Comparison of ENCODE assay signal across 27 cellular contexts in genomic region chr3:195236801-195237570, GRCh38. TPM values are rescaled to one million over a fixed set of nuclear protein-coding genes. Genes with fewer than 3 reads are reported as not detected.
A peak's percentile ranks its signal among the peaks of the same experiment; 100 is the strongest.
DNase-seq lines count a peak whose midpoint lies in the region; ATAC-seq, FAIRE-seq and TF ChIP-seq lines count a peak whose summit lies in the region.
"Had no signal": no experiment of that assay in that cellular context is flagged by ENCODE, and none has a peak within 500 bp of the region (broad histone marks: within the 10 kb centered on the region; RNA-seq: fewer than 3 reads in every experiment).

No MANE protein-coding gene starts in this region.

- no peak overlapping the region for H3K23ac ChIP-seq in H1 (ENCODE audit: insufficient read length)

- H2AFZ ChIP-seq in H1 (ENCODE audit: low read length) = no peak overlapping the region

- 0 out of 2 replicates have a peak overlapping the region, but pooled peaks have one; percentile 23 for H2BK12ac ChIP-seq in H1 (ENCODE audit: low read depth, low read length)

- 86% methylated on average over 10 of the region's 10 CpGs; no CpG with 5 or more reads in 1 of the 2 experiments for WGBS in H1 (ENCODE audit: extremely low coverage in 1 of 2, insufficient coverage in 1 of 2, insufficient read length in 1 of 2, insufficient replicate concordance in 2 of 2, low coverage in 1 of 2, low lambda C conversion rate in 2 of 2, missing lambda C conversion rate in 1 of 2), 2 experiments

- no peak overlapping the region for H3K4me2 ChIP-seq in H1 (ENCODE audit: insufficient read depth in 1 of 2, low read depth in 2 of 2, low read length in 2 of 2)

- H3K56ac ChIP-seq in H1 (replicated peaks; ENCODE audit: insufficient read length, low read depth, low read length) = no peak overlapping the region

- no peak overlapping the region for H2BK5ac ChIP-seq in H1 (ENCODE audit: low read depth, low read length)

- H3K18ac ChIP-seq in H1 (ENCODE audit: extremely low read depth, low read length) = no peak overlapping the region

- DNase-seq in Right ventricle myocardium superior = peak; percentile 13
- no peak for DNase-seq in left cardiac atrium
- DNase-seq in H1 (ENCODE audit: low read depth in 1 of 2, low spot score in 2 of 2) = no peak
- DNase-seq in posterior vena cava (ENCODE audit: low spot score) = peak; percentile 20
- peak; percentile 11 to 12 for DNase-seq in uterus
- no peak for DNase-seq in C1 segment of cervical spinal cord (lab: John Stamatoyannopoulos, UW)
- DNase-seq in activated CD4-positive, CD25-positive, alpha-beta regulatory T cell (lab: John Stamatoyannopoulos, UW) = no peak
- DNase-seq: activated CD4-positive, alpha-beta T cell treated with anti-CD3 and anti-CD28 coated beads for 1 hour; activated CD8-positive, alpha-beta T cell treated with anti-CD3 and anti-CD28 coated beads, Interleukin-2, amount 10 ng/mL, durations not matched to agents 7 days and 5 days; activated naive CD4-positive, alpha-beta T cell treated with Interleukin-2 at 50 U/mL for 16 hours; activated T-cell treated with anti-CD3 and anti-CD28 coated beads, Interleukin-2, amount 50 U/mL, for 4 hours; amygdala; DMS153; effector memory CD4-positive, alpha-beta T cell; kidney; mucosa of descending colon; NCI-H1105 treated with DMSO at 0.1 percent for 48 hours; NCI-H2081; NCI-H226; stimulated activated CD4-positive, alpha-beta T cell treated with anti-CD3 and anti-CD28 coated beads, Interleukin-4, amount 100 ng/mL, for 4 hours; stimulated activated naive CD8-positive, alpha-beta T cell treated with anti-CD3 and anti-CD28 coated beads, Interleukin-15, Interleukin-2, amounts not matched to agents 100 U/mL and 50 U/mL, for 24 hours had no signal

- no peak overlapping the region for H3K4me3 ChIP-seq in H1 (ENCODE audit: extremely low read depth in 1 of 4, insufficient read depth in 2 of 4, low read depth in 3 of 4, low read length in 4 of 4)
- no peak overlapping the region for H3K4me3 ChIP-seq in uterus
- H3K4me3 ChIP-seq: mucosa of descending colon, pancreas, right atrium auricular region, SJSA1 had no signal

- peaks cover 3 to 13% of the 10 kb centered on the region in 2 experiments for H4K20me1 ChIP-seq in H1 (replicated peaks in 1 of 2; ENCODE audit: control insufficient read depth in 1 of 2, insufficient read depth in 2 of 2, low read length in 2 of 2)

- H3K9ac ChIP-seq in H1 (replicated peaks in 1 of 4; ENCODE audit: extremely low read depth in 1 of 4, low read depth in 3 of 4, low read length in 3 of 4) = no peak overlapping the region

- H3K36me3 ChIP-seq in H1 (ENCODE audit: control insufficient read depth in 2 of 4, insufficient read depth in 4 of 4, low read length in 3 of 4) (no peaks in the 10 kb centered on the region; a peak in 1 of 8 replicates), uterus (no peaks in the 10 kb centered on the region)
- H3K36me3 ChIP-seq: pancreas, right atrium auricular region, SJSA1 had no signal

- POLR2A ChIA-PET in H1 (lab: Charles Lee; ENCODE audit: partially characterized antibody) = no interaction called here

- H2BK15ac ChIP-seq in H1 (ENCODE audit: low read length) = no peak overlapping the region

- H2AK5ac ChIP-seq in H1 (ENCODE audit: low read depth, low read length) = no peak overlapping the region

- H3K27ac ChIP-seq in H1 (ENCODE audit: low read depth, low read length) (no peak overlapping the region), uterus (no peak overlapping the region)
- H3K27ac ChIP-seq: pancreas, right atrium auricular region, SJSA1 had no signal

- peak overlapping the region; percentile 31 for H4K91ac ChIP-seq in H1 (replicated peaks; ENCODE audit: insufficient read length, low read length)

- no peak for TF ChIP-seq RAD21 in H1 (IDR thresholded peaks at IDR 0.05 in 1 of 2, conservative IDR thresholded peaks at IDR 0.05 in 1 of 2; ENCODE audit: low read depth in 2 of 2, low read length in 2 of 2)

- no peak overlapping the region for H3K4ac ChIP-seq in H1 (replicated peaks; ENCODE audit: insufficient read length, low read depth, low read length)

- CTCF ChIA-PET in H1 (lab: Charles Lee; ENCODE audit: partially characterized antibody) = interaction anchor here (1.0 to 1.5 kb wide), 6 partner anchors 10 to 550 kb away, joined by 3 to 6 read pairs (median 4); no protein-coding TSS in a partner anchor

- H3K79me1 ChIP-seq in H1 (ENCODE audit: low read depth, low read length) = peaks cover 13% of the 10 kb centered on the region; the same call in 1 of the 2 replicates

- peaks cover 0 to 5% (median 1%) of the 10 kb centered on the region in 4 experiments; a peak in 4 of 7 replicates for H3K4me1 ChIP-seq in H1 (replicated peaks in 1 of 4; ENCODE audit: control insufficient read depth in 3 of 4, insufficient read depth in 4 of 4, low read length in 3 of 4)
- H3K4me1 ChIP-seq in uterus = peaks cover 5 to 18% of the 10 kb centered on the region in 2 donors
- H3K4me1 ChIP-seq: pancreas, SJSA1 had no signal

- H3K27me3 ChIP-seq in H1 (replicated peaks in 1 of 4; ENCODE audit: control insufficient read depth in 3 of 4, extremely low read depth in 1 of 4, insufficient read depth in 3 of 4, low read length in 3 of 4) = no peaks in the 10 kb centered on the region
- H3K27me3 ChIP-seq in uterus = no peaks in the 10 kb centered on the region
- H3K27me3 ChIP-seq: pancreas, right atrium auricular region, SJSA1 had no signal

- no peak for TF ChIP-seq POLR2A in H1 (IDR thresholded peaks at IDR 0.05; ENCODE audit: control extremely low read depth in 1 of 2, low read depth in 2 of 2, low read length in 2 of 2)
- TF ChIP-seq POLR2A in uterus (IDR thresholded peaks at IDR 0.05) = no peak

- H3K14ac ChIP-seq in H1 (ENCODE audit: insufficient read length) = no peak overlapping the region

- H3K9me3 ChIP-seq in H1 (ENCODE audit: insufficient read depth in 2 of 2, low read depth in 1 of 2, low read length in 1 of 2) (no peaks in the 10 kb centered on the region), uterus (no peaks in the 10 kb centered on the region)
- H3K9me3 ChIP-seq: mucosa of descending colon, pancreas, right atrium auricular region, SJSA1 had no signal

- ATAC-seq in Right ventricle myocardium superior (ENCODE audit: poor library complexity) = no peak
- no peak for ATAC-seq in left cardiac atrium
- ATAC-seq in HG03457 (IDR thresholded peaks at IDR 0.05; ENCODE audit: unreplicated experiment) = no peak
- ATAC-seq: activated CD8-positive, alpha-beta T cell treated with anti-CD3 and anti-CD28 coated beads, Interleukin-2, amount 10 ng/mL, durations not matched to agents 7 days and 5 days; activated T-cell treated with anti-CD3 and anti-CD28 coated beads, Interleukin-2, amount 50 U/mL, for 4 hours; mucosa of descending colon; natural killer cell treated with Interleukin-12 subunit alpha and Interleukin-12 subunit beta and Interleukin-15 and Interleukin-18, amount 100 ng/mL, for 72 hours; pancreas; stimulated activated naive CD8-positive, alpha-beta T cell treated with anti-CD3 and anti-CD28 coated beads, Interleukin-15, Interleukin-2, amounts not matched to agents 100 U/mL and 50 U/mL, for 24 hours had no signal

- H2BK20ac ChIP-seq in H1 (ENCODE audit: low read length) = no peak overlapping the region

- H4K8ac ChIP-seq in H1 (ENCODE audit: extremely low read depth, insufficient read depth, low read length) = no peak overlapping the region; the same call in 1 of the 2 replicates

- intact Hi-C loops in Right ventricle myocardium superior (cut with DNase I) (no loop called here), left cardiac atrium (cut with DNase I) (no loop called here), posterior vena cava (cut with DNase I) (no loop called here), uterus (cut with DNase I; ENCODE audit: low total_unique reads) (no loop called here)

- H3K23me2 ChIP-seq in H1 (ENCODE audit: low read depth, low read length) = 0 out of 2 replicates have a peak, but pooled peaks cover 2% of the 10 kb centered on the region

- peaks cover 0 to 27% of the 10 kb centered on the region in 2 experiments; a peak in 2 of 4 replicates for H3K79me2 ChIP-seq in H1 (ENCODE audit: control insufficient read depth in 1 of 2, insufficient read depth in 2 of 2, low read length in 2 of 2)

- TF ChIP-seq CTCF in H1 (IDR thresholded peaks at IDR 0.05; ENCODE audit: control extremely low read depth in 1 of 3, insufficient read depth in 1 of 3, low read depth in 1 of 3, low read length in 3 of 3) (no peak), uterus (IDR thresholded peaks at IDR 0.05) (no peak)

- no peak overlapping the region for H2BK120ac ChIP-seq in H1 (replicated peaks; ENCODE audit: low read depth, low read length)

- no peak for FAIRE-seq in H1 (lab: Jason Lieb, UNC)
- FAIRE-seq: colon, kidney, pancreas had no signal

- no peak for TF ChIP-seq EP300 in H1 (IDR thresholded peaks at IDR 0.05; ENCODE audit: borderline replicate concordance in 1 of 2, low read depth in 2 of 2, low read length in 2 of 2)

- no peak overlapping the region for H4K5ac ChIP-seq in H1 (ENCODE audit: insufficient read length, low read depth, low read length)

TF ChIP-seq in H1, 55 proteins besides CTCF, POLR2A, EP300 and RAD21:
- TF ChIP-seq ASH2L (IDR thresholded peaks at IDR 0.05; ENCODE audit: low read length) (no peak), JUND (IDR thresholded peaks at IDR 0.05; ENCODE audit: low read length) (no peak), YY1 (IDR thresholded peaks at IDR 0.05; ENCODE audit: low read depth, low read length) (no peak), EZH2 (IDR thresholded peaks at IDR 0.05; ENCODE audit: low read depth, low read length, severe bottlenecking) (no peak), CEBPB (IDR thresholded peaks at IDR 0.05; ENCODE audit: low read depth, low read length) (no peak), ATF3 (IDR thresholded peaks at IDR 0.05; ENCODE audit: insufficient read depth, low read depth, low read length) (no peak)

RNA-seq across cellular contexts. Expression of gene XXYLT1, which starts 34.0 kb away (rescaled TPM):
- total RNA-seq in Right ventricle myocardium superior (2.6 TPM), left cardiac atrium (1 to 10 TPM; 4.2 to 8.8 TPM), posterior vena cava (10 to 100 TPM; 11.3 to 15.7 TPM), uterus (10 to 100 TPM; 10.6 to 52.5 (median 23.8) TPM)
- total RNA-seq in H1 (2021; fragmentation: NEBNext Ultra II Directional; extraction: Animal tissue kit (Norgen Biotek cat#: 25700)) = 23.8 and 24.5 TPM in 2 replicates
- 18.9 and 20.2 TPM in 2 replicates for polyA plus RNA-seq in H1 (2011; rRNA removed)
- 21.1 TPM for polyA plus RNA-seq in H1 (2011; cell fraction: cytosol; rRNA removed)
- 14.9 TPM for polyA plus RNA-seq in H1 (2011; cell fraction: nucleus; rRNA removed)
- 19.3 to 20.5 TPM (median 20.0 TPM) in 4 replicates for polyA plus RNA-seq in H1 (2012, experiment 1 of 2)
- polyA plus RNA-seq in H1 (2012, experiment 2 of 2) = 25.8 TPM
- 29.3 TPM for polyA plus RNA-seq in H1 (2013, experiment 1 of 2)
- 32.6 TPM for polyA plus RNA-seq in H1 (2013, experiment 2 of 2)
- 15.2 and 16.2 TPM in 2 replicates for polyA minus RNA-seq in H1 (2011; rRNA and poly(A)+ RNA removed)
- 22.8 TPM for polyA minus RNA-seq in H1 (2011; cell fraction: cytosol; rRNA and poly(A)+ RNA removed)
- polyA minus RNA-seq in H1 (2011; cell fraction: nucleus; rRNA and poly(A)+ RNA removed) = 31.3 TPM

Comparison
In these comparisons a context has a peak if more than half of its experiments do, and no peak if none do; other contexts are left out.
1. DNase-seq: peak in Right ventricle myocardium superior (single experiment), posterior vena cava (single experiment) and uterus (2 of 2); none in left cardiac atrium (single experiment), H1 (0 of 2), C1 segment of cervical spinal cord (0 of 14) and activated CD4-positive, CD25-positive, alpha-beta regulatory T cell (0 of 4).